In genomic region chr2:25256486-25256875, GRCh38 we compare ENCODE assay signal across 17 cellular contexts.
A peak's percentile ranks its signal among the peaks of the same experiment; 100 is the strongest.
DNase-seq lines count a peak whose midpoint lies in the region; ATAC-seq, FAIRE-seq and TF ChIP-seq lines count a peak whose summit lies in the region.
"Had no signal": no experiment of that assay in that cellular context is flagged by ENCODE, and none has a peak within 500 bp of the region (broad histone marks: within the 10 kb centered on the region; RNA-seq: fewer than 3 reads in every experiment).

No MANE protein-coding gene starts in this region.

- no peaks in the 10 kb centered on the region for H4K20me1 ChIP-seq in astrocyte (ENCODE audit: insufficient read depth, low read length)

- CTCF ChIA-PET in naive thymus-derived CD4-positive, alpha-beta T cell (lab: Charles Lee) = no interaction called here

- H3K79me2 ChIP-seq in astrocyte (ENCODE audit: insufficient read depth, low read length) = peaks cover 2% of the 10 kb centered on the region

- no peaks in the 10 kb centered on the region for H3K27me3 ChIP-seq in left ventricle myocardium inferior (ENCODE audit: low read depth)
- no peaks in the 10 kb centered on the region for H3K27me3 ChIP-seq in astrocyte (ENCODE audit: insufficient read depth, low read length)
- H3K27me3 ChIP-seq in naive thymus-derived CD4-positive, alpha-beta T cell (ENCODE audit: control insufficient read depth in 2 of 2, insufficient read depth in 2 of 2, low read length in 2 of 2) = no peaks in the 10 kb centered on the region
- H3K27me3 ChIP-seq: right lobe of liver, SJSA1 had no signal

- H2AFZ ChIP-seq in astrocyte (ENCODE audit: low read depth, low read length) = no peak overlapping the region

- in situ Hi-C loops in G401 (cut with HindIII; ENCODE audit: low sequenced_read_pairs) = no loop called here

- H3K27ac Mint-ChIP-seq in astrocyte (ENCODE audit: unreplicated experiment) (peak overlapping the region; percentile 91), type B pancreatic cell (peak overlapping the region; percentile 58)
- peak overlapping the region; percentile 20 to 81 (median 65) for H3K27ac Mint-ChIP-seq in naive thymus-derived CD4-positive, alpha-beta T cell

- H3K9ac ChIP-seq in astrocyte (ENCODE audit: low read length) = no peak overlapping the region

- ATAC-seq in left cardiac atrium (no peak), HG02981 (IDR thresholded peaks at IDR 0.05; ENCODE audit: unreplicated experiment) (no peak)
- no peak for ATAC-seq in naive thymus-derived CD4-positive, alpha-beta T cell
- ATAC-seq: right lobe of liver had no signal

- H3K9me3 ChIP-seq in left ventricle myocardium inferior (replicated peaks) = no peaks in the 10 kb centered on the region
- no peaks in the 10 kb centered on the region for H3K9me3 ChIP-seq in astrocyte (ENCODE audit: insufficient read depth, low read depth, low read length)
- H3K9me3 ChIP-seq in naive thymus-derived CD4-positive, alpha-beta T cell (ENCODE audit: control insufficient read depth in 2 of 3, low read length in 3 of 3) = no peaks in the 10 kb centered on the region
- H3K9me3 ChIP-seq: right lobe of liver, SJSA1 had no signal

- peak overlapping the region; percentile 56 for H3K4me2 ChIP-seq in astrocyte (ENCODE audit: low read length)

- FAIRE-seq in astrocyte (lab: Jason Lieb, UNC) = no peak
- FAIRE-seq: keratinocyte, TTC549 had no signal

- DNase-seq in left ventricle myocardium inferior (no peak), left cardiac atrium (no peak), astrocyte (ENCODE audit: low read depth) (no peak), type B pancreatic cell (ENCODE audit: extremely low spot score, unreplicated experiment) (no peak), G401 (ENCODE audit: low spot score) (no peak), posterior cingulate gyrus (no peak)
- no peak for DNase-seq in naive thymus-derived CD4-positive, alpha-beta T cell
- DNase-seq: activated naive CD4-positive, alpha-beta T cell treated with anti-CD3 and anti-CD28 coated beads, Interleukin-2, amount 50 U/mL, for 16 hours; HCEC 1CT; Kasumi-1; NCI-H446; right lobe of liver; stimulated activated naive CD4-positive, alpha-beta T cell had no signal

- peaks cover 27% of the 10 kb centered on the region for H3K36me3 Mint-ChIP-seq in astrocyte (ENCODE audit: low read depth, unreplicated experiment)
- peaks cover 6 to 35% (median 26%) of the 10 kb centered on the region in 5 donors for H3K36me3 Mint-ChIP-seq in naive thymus-derived CD4-positive, alpha-beta T cell
- H3K36me3 Mint-ChIP-seq in type B pancreatic cell = peaks cover 36% of the 10 kb centered on the region

- POLR2A ChIA-PET in naive thymus-derived CD4-positive, alpha-beta T cell (lab: Charles Lee) = interaction anchor here (6.0 kb wide), 1 partner anchor 16 kb away, joined by 30 read pairs; no protein-coding TSS in a partner anchor

- H3K36me3 ChIP-seq in left ventricle myocardium inferior (peaks cover 17% of the 10 kb centered on the region), astrocyte (ENCODE audit: insufficient read depth, low read length) (no peaks in the 10 kb centered on the region)
- peaks cover 0 to 56% (median 4%) of the 10 kb centered on the region in 3 experiments for H3K36me3 ChIP-seq in naive thymus-derived CD4-positive, alpha-beta T cell (ENCODE audit: control insufficient read depth in 2 of 3, insufficient read depth in 3 of 3, low read length in 3 of 3)
- H3K36me3 ChIP-seq: right lobe of liver, SJSA1 had no signal

- H3K4me3 Mint-ChIP-seq in astrocyte (ENCODE audit: unreplicated experiment) = no peak overlapping the region
- H3K4me3 Mint-ChIP-seq in naive thymus-derived CD4-positive, alpha-beta T cell = peak overlapping the region in 1 of 10 donors; percentile 38
- H3K4me3 Mint-ChIP-seq in type B pancreatic cell = peak overlapping the region; percentile 2

- peak overlapping the region; percentile 40 for H3K27ac ChIP-seq in left ventricle myocardium inferior (replicated peaks)
- no peak overlapping the region for H3K27ac ChIP-seq in astrocyte (ENCODE audit: low read depth, low read length)
- H3K27ac ChIP-seq in naive thymus-derived CD4-positive, alpha-beta T cell (ENCODE audit: low read depth, low read length) = no peak overlapping the region
- H3K27ac ChIP-seq: right lobe of liver, SJSA1 had no signal

- intact Hi-C loops in left ventricle myocardium inferior (cut with micrococcal nuclease) = no loop called here
- intact Hi-C loops in left cardiac atrium (cut with DNase I) = no loop called here
- intact Hi-C loops in naive thymus-derived CD4-positive, alpha-beta T cell (cut with micrococcal nuclease) = no loop called here
- intact Hi-C loops in posterior cingulate gyrus (cut with DNase I) = no loop called here

- peaks cover 33% of the 10 kb centered on the region for H3K4me1 ChIP-seq in left ventricle myocardium inferior
- peaks cover 21% of the 10 kb centered on the region for H3K4me1 ChIP-seq in astrocyte (ENCODE audit: insufficient read depth, low read length)
- peaks cover 0 to 7% of the 10 kb centered on the region in 2 donors for H3K4me1 ChIP-seq in naive thymus-derived CD4-positive, alpha-beta T cell (ENCODE audit: control insufficient read depth in 2 of 2, insufficient read depth in 2 of 2, low read length in 2 of 2)

- TF ChIP-seq CTCF in left ventricle myocardium inferior (IDR thresholded peaks at IDR 0.05; ENCODE audit: borderline replicate concordance) (no peak), astrocyte (IDR thresholded peaks at IDR 0.05; ENCODE audit: insufficient read depth, low read depth, low read length) (no peak), type B pancreatic cell (conservative IDR thresholded peaks at IDR 0.05) (no peak)

- H3K4me1 Mint-ChIP-seq in astrocyte (ENCODE audit: low read depth, unreplicated experiment) = peaks cover 14% of the 10 kb centered on the region
- H3K4me1 Mint-ChIP-seq in naive thymus-derived CD4-positive, alpha-beta T cell = peaks cover 15 to 44% (median 33%) of the 10 kb centered on the region in 7 donors
- H3K4me1 Mint-ChIP-seq in type B pancreatic cell (ENCODE audit: unreplicated experiment) = peaks cover 51% of the 10 kb centered on the region

- H3K4me3 ChIP-seq in left ventricle myocardium inferior (no peak overlapping the region), astrocyte (ENCODE audit: insufficient read depth, low read depth, low read length) (no peak overlapping the region)
- H3K4me3 ChIP-seq in naive thymus-derived CD4-positive, alpha-beta T cell (ENCODE audit: low read length) = no peak overlapping the region
- H3K4me3 ChIP-seq: right lobe of liver, SJSA1 had no signal

- H3K27me3 Mint-ChIP-seq in astrocyte (ENCODE audit: low read depth, unreplicated experiment) (peaks cover 3% of the 10 kb centered on the region), type B pancreatic cell (no peaks in the 10 kb centered on the region)
- no peaks in the 10 kb centered on the region for H3K27me3 Mint-ChIP-seq in naive thymus-derived CD4-positive, alpha-beta T cell

- H3K9me3 Mint-ChIP-seq in astrocyte (ENCODE audit: unreplicated experiment) (peaks cover 4% of the 10 kb centered on the region), type B pancreatic cell (no peaks in the 10 kb centered on the region)
- peaks cover 0 to 1% (median 0%) of the 10 kb centered on the region in 11 donors for H3K9me3 Mint-ChIP-seq in naive thymus-derived CD4-positive, alpha-beta T cell
